In the genomic region with DNA sequence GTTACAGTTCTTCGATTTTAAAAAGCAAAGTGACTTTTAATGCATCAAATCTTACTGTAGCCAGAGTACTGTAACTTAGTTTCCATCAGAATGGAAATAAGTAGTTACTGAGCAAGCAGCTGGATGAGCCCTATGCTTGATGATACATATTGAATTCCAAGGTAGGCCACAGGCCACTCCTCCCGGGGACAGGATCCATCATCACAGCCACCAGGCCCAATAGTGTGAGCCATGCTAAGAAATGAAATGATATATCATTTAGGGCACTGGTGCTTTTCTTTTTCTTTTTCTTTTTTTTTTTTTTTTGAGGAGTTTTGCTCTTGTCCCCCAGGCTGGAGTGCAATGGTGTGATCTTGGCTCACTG, we compare ENCODE assay signal across 25 cellular contexts. TPM values are rescaled to one million over a fixed set of nuclear protein-coding genes. Genes with fewer than 3 reads are reported as not detected.
DNase-seq lines count a peak whose midpoint lies in the region; ATAC-seq and TF ChIP-seq lines count a peak whose summit lies in the region.
"Had no signal": no experiment of that assay in that cellular context is flagged by ENCODE, and none has a peak within 500 bp of the region (broad histone marks: within the 10 kb centered on the region; RNA-seq: fewer than 3 reads in every experiment).

No MANE protein-coding gene starts in this region.

- no peaks in the 10 kb centered on the region for H3K36me3 ChIP-seq in Caco-2 (ENCODE audit: control insufficient read depth, insufficient read depth, low read length)
- H3K36me3 ChIP-seq in muscle layer of duodenum (ENCODE audit: control insufficient read depth in 1 of 2, insufficient read depth in 2 of 2, low read length in 2 of 2), result no peaks in the 10 kb centered on the region
- H3K36me3 ChIP-seq in tibial artery, result peaks cover 0 to 8% (median 0%) of the 10 kb centered on the region in 3 donors
- H3K36me3 ChIP-seq: neural progenitor cell, prostate gland had no signal

- H3K4me3 ChIP-seq in Caco-2 (ENCODE audit: low read depth, low read length) (no peak overlapping the region), muscle layer of duodenum (ENCODE audit: low read depth in 1 of 2, low read length in 2 of 2) (no peak overlapping the region), tibial artery (no peak overlapping the region)
- H3K4me3 ChIP-seq: BLaER1 treated with 17β-estradiol and CSF1 and Interleukin-3, amounts not matched to agents 10 nM and 100 nM; neural progenitor cell; prostate gland; smooth muscle cell; upper lobe of left lung had no signal

- H3K27ac ChIP-seq in muscle layer of duodenum (ENCODE audit: low read length) (peak overlapping the region; percentile 35), tibial artery (peak overlapping the region in 1 of 2 donors; percentile 29)
- H3K27ac ChIP-seq: neural progenitor cell, prostate gland had no signal

- POLR2A ChIA-PET in Caco-2 (lab: Charles Lee), result no interaction called here
- POLR2A ChIA-PET in WTC11 (lab: Charles Lee), result no interaction called here

- H3K27ac Mint-ChIP-seq in Caco-2 (ENCODE audit: unreplicated experiment), result peak overlapping the region; percentile 70
- H3K27ac Mint-ChIP-seq in WTC11, result peak overlapping the region; percentile 67; the same call in 1 of the 2 replicates
- H3K27ac Mint-ChIP-seq in natural killer cell, result no peak overlapping the region
- H3K27ac Mint-ChIP-seq: activated CD4-positive, alpha-beta T cell treated with anti-CD3 and anti-CD28 coated beads, Interleukin-2, amount 10 ng/mL, durations not matched to agents 24 days and 14 days; IgD-negative memory B cell had no signal

- DNase-seq in AG08395 (ENCODE audit: low spot score) (peak; percentile 47), Caco-2 (no peak), WTC11 (ENCODE audit: low spot score) (no peak), natural killer cell (no peak), tibial artery (no peak)
- DNase-seq in activated CD8-positive, alpha-beta memory T cell treated with anti-CD3 and anti-CD28 coated beads for 24 hours, result no peak
- DNase-seq: activated CD4-positive, alpha-beta T cell treated with anti-CD3 and anti-CD28 coated beads, Interleukin-2, amount 10 ng/mL, durations not matched to agents 24 days and 14 days; activated CD8-positive, alpha-beta memory T cell treated with anti-CD3 and anti-CD28 coated beads, Interleukin-2, amount 50 U/mL, for 48 hours; activated gamma-delta T cell treated with Interleukin-2 at 50 U/mL for 16 hours; caudate nucleus; dermis blood vessel endothelial cell; foreskin melanocyte; GF-D8; NCI-H1436 treated with DMSO at 0.1 percent for 48 hours; NCI-H748 treated with DMSO at 0.1 percent for 48 hours; SHP77 treated with DMSO at 0.1 percent for 48 hours; stimulated activated CD4-positive, alpha-beta T cell treated with anti-CD3 and anti-CD28 coated beads, Interleukin-4, amount 100 ng/mL, for 24 hours; upper lobe of left lung had no signal

- H3K4me1 Mint-ChIP-seq in Caco-2 (ENCODE audit: low read depth, unreplicated experiment) (peaks cover 7% of the 10 kb centered on the region), WTC11 (peaks cover 22% of the 10 kb centered on the region), natural killer cell (peaks cover 0 to 4% of the 10 kb centered on the region in 2 donors)

- H3K4me3 Mint-ChIP-seq in Caco-2 (ENCODE audit: unreplicated experiment), result no peak overlapping the region
- H3K4me3 Mint-ChIP-seq in WTC11, result no peak overlapping the region
- H3K4me3 Mint-ChIP-seq in natural killer cell, result no peak overlapping the region
- H3K4me3 Mint-ChIP-seq: activated CD4-positive, alpha-beta T cell treated with anti-CD3 and anti-CD28 coated beads, Interleukin-2, amount 10 ng/mL, durations not matched to agents 24 days and 14 days; neural progenitor cell had no signal

- H3K27me3 ChIP-seq in Caco-2 (replicated peaks; ENCODE audit: control insufficient read depth, insufficient read depth, low read length) (no peaks in the 10 kb centered on the region), muscle layer of duodenum (ENCODE audit: low read depth, low read length) (no peaks in the 10 kb centered on the region), tibial artery (no peaks in the 10 kb centered on the region)
- H3K27me3 ChIP-seq: BLaER1 treated with 17β-estradiol and CSF1 and Interleukin-3, amounts not matched to agents 10 nM and 100 nM; neural progenitor cell; upper lobe of left lung had no signal

- H3K27me3 Mint-ChIP-seq in Caco-2 (ENCODE audit: insufficient read depth, unreplicated experiment) (no peaks in the 10 kb centered on the region), WTC11 (ENCODE audit: low read depth) (no peaks in the 10 kb centered on the region; the same call in 1 of the 2 replicates), natural killer cell (ENCODE audit: low read depth in 2 of 2) (no peaks in the 10 kb centered on the region)
- H3K27me3 Mint-ChIP-seq: activated CD4-positive, alpha-beta T cell treated with anti-CD3 and anti-CD28 coated beads, Interleukin-2, amount 10 ng/mL, durations not matched to agents 24 days and 14 days; IgD-negative memory B cell had no signal

- 0 out of 2 replicates have a peak, but pooled peaks have one; percentile 2 for ATAC-seq in WTC11
- ATAC-seq in natural killer cell, result no peak
- no peak for ATAC-seq in HG03457 (IDR thresholded peaks at IDR 0.05; ENCODE audit: unreplicated experiment)

- peaks cover 42% of the 10 kb centered on the region for H3K36me3 Mint-ChIP-seq in Caco-2 (ENCODE audit: insufficient read depth, unreplicated experiment)
- H3K36me3 Mint-ChIP-seq in WTC11, result peaks cover 34% of the 10 kb centered on the region
- no peaks in the 10 kb centered on the region for H3K36me3 Mint-ChIP-seq in natural killer cell

- intact Hi-C loops in Caco-2 (cut with micrococcal nuclease; ENCODE audit: unreplicated experiment) (no loop called here), natural killer cell (cut with micrococcal nuclease) (no loop called here), tibial artery (cut with DNase I; ENCODE audit: low total_unique reads) (no loop called here)

- H3K4me1 ChIP-seq in Caco-2 (peaks cover 6% of the 10 kb centered on the region), muscle layer of duodenum (ENCODE audit: control insufficient read depth in 1 of 2, insufficient read depth in 2 of 2, low read length in 2 of 2) (peaks cover 0 to 4% of the 10 kb centered on the region in 2 donors), tibial artery (peaks cover 0 to 33% (median 6%) of the 10 kb centered on the region in 4 donors)
- H3K4me1 ChIP-seq: prostate gland had no signal

- H3K9me3 ChIP-seq in Caco-2 (no peaks in the 10 kb centered on the region), muscle layer of duodenum (ENCODE audit: control insufficient read depth in 1 of 2, low read length in 2 of 2) (no peaks in the 10 kb centered on the region), tibial artery (no peaks in the 10 kb centered on the region)
- H3K9me3 ChIP-seq: prostate gland, upper lobe of left lung had no signal

- TF ChIP-seq CTCF in Caco-2 (IDR thresholded peaks at IDR 0.05; ENCODE audit: insufficient read depth in 1 of 2, low read depth in 1 of 2, low read length in 1 of 2, severe bottlenecking in 1 of 2, unreplicated experiment in 1 of 2), result no peak
- no peak for TF ChIP-seq CTCF in WTC11 (IDR thresholded peaks at IDR 0.05)
- TF ChIP-seq CTCF in natural killer cell (IDR thresholded peaks at IDR 0.05), result no peak
- no peak for TF ChIP-seq CTCF in tibial artery (IDR thresholded peaks at IDR 0.05)

- H3K9me3 Mint-ChIP-seq in Caco-2 (ENCODE audit: unreplicated experiment), result no peaks in the 10 kb centered on the region
- peaks cover 13% of the 10 kb centered on the region for H3K9me3 Mint-ChIP-seq in WTC11
- no peaks in the 10 kb centered on the region for H3K9me3 Mint-ChIP-seq in natural killer cell
- H3K9me3 Mint-ChIP-seq: IgD-negative memory B cell, neural progenitor cell had no signal

- CTCF ChIA-PET in Caco-2 (lab: Charles Lee) (no interaction called here), WTC11 (lab: Charles Lee) (interaction anchor here (0.6 to 1.9 kb wide), 2 partner anchors 87 to 201 kb away, joined by 3 to 4 read pairs; no protein-coding TSS in a partner anchor)

- BruUV-seq in Caco-2 (replicated peaks; lab: Mats Ljungman, UMichigan), result no TSS peak

TF ChIP-seq in WTC11, 78 proteins besides CTCF, POLR2A, EP300 and RAD21:
- no peak for TF ChIP-seq CREM (CRISPR knock-in tag; IDR thresholded peaks at IDR 0.05)
- TF ChIP-seq ELF4 (CRISPR knock-in tag; IDR thresholded peaks at IDR 0.05; ENCODE audit: low read depth), result no peak
- no peak for TF ChIP-seq ZNF416 (CRISPR knock-in tag; IDR thresholded peaks at IDR 0.05)
- TF ChIP-seq ZNF423 (CRISPR knock-in tag; IDR thresholded peaks at IDR 0.05), result no peak
- TF ChIP-seq ATF1 (CRISPR knock-in tag; IDR thresholded peaks at IDR 0.05), result no peak
- no peak for TF ChIP-seq CREB1 (CRISPR knock-in tag; IDR thresholded peaks at IDR 0.05)
- TF ChIP-seq ZNF138 (CRISPR knock-in tag; conservative IDR thresholded peaks at IDR 0.05), result no peak
- TF ChIP-seq, protein P1, sequence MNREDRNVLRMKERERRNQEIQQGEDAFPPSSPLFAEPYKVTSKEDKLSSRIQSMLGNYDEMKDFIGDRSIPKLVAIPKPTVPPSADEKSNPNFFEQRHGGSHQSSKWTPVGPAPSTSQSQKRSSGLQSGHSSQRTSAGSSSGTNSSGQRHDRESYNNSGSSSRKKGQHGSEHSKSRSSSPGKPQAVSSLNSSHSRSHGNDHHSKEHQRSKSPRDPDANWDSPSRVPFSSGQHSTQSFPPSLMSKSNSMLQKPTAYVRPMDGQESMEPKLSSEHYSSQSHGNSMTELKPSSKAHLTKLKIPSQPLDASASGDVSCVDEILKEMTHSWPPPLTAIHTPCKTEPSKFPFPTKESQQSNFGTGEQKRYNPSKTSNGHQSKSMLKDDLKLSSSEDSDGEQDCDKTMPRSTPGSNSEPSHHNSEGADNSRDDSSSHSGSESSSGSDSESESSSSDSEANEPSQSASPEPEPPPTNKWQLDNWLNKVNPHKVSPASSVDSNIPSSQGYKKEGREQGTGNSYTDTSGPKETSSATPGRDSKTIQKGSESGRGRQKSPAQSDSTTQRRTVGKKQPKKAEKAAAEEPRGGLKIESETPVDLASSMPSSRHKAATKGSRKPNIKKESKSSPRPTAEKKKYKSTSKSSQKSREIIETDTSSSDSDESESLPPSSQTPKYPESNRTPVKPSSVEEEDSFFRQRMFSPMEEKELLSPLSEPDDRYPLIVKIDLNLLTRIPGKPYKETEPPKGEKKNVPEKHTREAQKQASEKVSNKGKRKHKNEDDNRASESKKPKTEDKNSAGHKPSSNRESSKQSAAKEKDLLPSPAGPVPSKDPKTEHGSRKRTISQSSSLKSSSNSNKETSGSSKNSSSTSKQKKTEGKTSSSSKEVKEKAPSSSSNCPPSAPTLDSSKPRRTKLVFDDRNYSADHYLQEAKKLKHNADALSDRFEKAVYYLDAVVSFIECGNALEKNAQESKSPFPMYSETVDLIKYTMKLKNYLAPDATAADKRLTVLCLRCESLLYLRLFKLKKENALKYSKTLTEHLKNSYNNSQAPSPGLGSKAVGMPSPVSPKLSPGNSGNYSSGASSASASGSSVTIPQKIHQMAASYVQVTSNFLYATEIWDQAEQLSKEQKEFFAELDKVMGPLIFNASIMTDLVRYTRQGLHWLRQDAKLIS (CRISPR knock-in tag; IDR thresholded peaks at IDR 0.05; ENCODE audit: borderline replicate concordance), result no peak
TF ChIP-seq in WTC11: peak in this region for 0.

RNA-seq across cellular contexts. Expression of a gene that starts 42.9 kb away (rescaled TPM):
- total RNA-seq in Caco-2 (2022), result 192 and 220 TPM in 2 replicates
- 500 to 506 TPM (median 502 TPM) in 3 replicates for total RNA-seq in WTC11 (2021)
- 100 to 1,000 TPM; 194 to 286 (median 269) TPM for total RNA-seq in natural killer cell

Comparison
In these comparisons a context has a peak if more than half of its experiments do, and no peak if none do; other contexts are left out.
1. H3K27ac Mint-ChIP-seq: peak in Caco-2 (single experiment) and WTC11 (single experiment); none in natural killer cell (0 of 2).